8 cellular contexts compared by ENCODE assay signal in genomic region chr16:66662445-66663194, GRCh38. TPM values are rescaled to one million over a fixed set of nuclear protein-coding genes. Genes with fewer than 3 reads are reported as not detected.
DNase-seq lines count a peak whose midpoint lies in the region; ATAC-seq and TF ChIP-seq lines count a peak whose summit lies in the region.

No MANE protein-coding gene starts in this region.

- H3K27me3 ChIP-seq in BE2C (no peaks in the 10 kb centered on the region), Karpas-422 (ENCODE audit: low read length) (no peaks in the 10 kb centered on the region), breast epithelium (no peaks in the 10 kb centered on the region), liver (ENCODE audit: control insufficient read depth in 4 of 4, insufficient read depth in 4 of 4, low read length in 3 of 4) (no peaks in the 10 kb centered on the region)

- TF ChIP-seq POLR2A in breast epithelium (IDR thresholded peaks at IDR 0.05): no peak

- H3K4me3 ChIP-seq in BE2C (ENCODE audit: low read depth, low read length) (no peak overlapping the region), Karpas-422 (ENCODE audit: low read length) (no peak overlapping the region), breast epithelium (no peak overlapping the region), liver (ENCODE audit: low read depth in 1 of 3, low read length in 3 of 3) (no peak overlapping the region)

- peak; percentile 42 for DNase-seq in BE2C
- peak; percentile 60 for DNase-seq in Karpas-422
- no peak for DNase-seq in breast epithelium (ENCODE audit: low spot score in 2 of 2)
- DNase-seq in NCI-H2081 (lab: John Stamatoyannopoulos, UW): no peak
- no peak for DNase-seq in stimulated activated naive CD4-positive, alpha-beta T cell treated with Interleukin-2 at 50 U/mL for 16 hours (lab: John Stamatoyannopoulos, UW)

- H3K4me2 ChIP-seq in Karpas-422 (ENCODE audit: low read depth, low read length, poor library complexity, severe bottlenecking): no peak overlapping the region

- no peaks in the 10 kb centered on the region for H4K20me1 ChIP-seq in Karpas-422 (ENCODE audit: insufficient read depth, low read depth, low read length)

- TF ChIP-seq CTCF in BE2C (IDR thresholded peaks at IDR 0.05; ENCODE audit: low read depth, low read length) (peak; percentile 72), breast epithelium (IDR thresholded peaks at IDR 0.05) (peak; percentile 13 to 30 (median 22)), liver (IDR thresholded peaks at IDR 0.05; ENCODE audit: low read depth, low read length, missing input control) (peak; percentile 47)

- peaks cover 8% of the 10 kb centered on the region for H3K4me1 ChIP-seq in BE2C
- no peaks in the 10 kb centered on the region for H3K4me1 ChIP-seq in Karpas-422 (ENCODE audit: low read length)
- H3K4me1 ChIP-seq in breast epithelium: no peaks in the 10 kb centered on the region
- H3K4me1 ChIP-seq in liver (ENCODE audit: control insufficient read depth in 4 of 4, insufficient read depth in 4 of 4, low read length in 3 of 4): peaks cover 0 to 14% (median 10%) of the 10 kb centered on the region in 4 donors

- H3K9ac ChIP-seq in Karpas-422 (ENCODE audit: low read length): no peak overlapping the region
- no peak overlapping the region for H3K9ac ChIP-seq in liver (ENCODE audit: low read depth in 1 of 2, low read length in 2 of 2)

- 61% methylated on average over 7 of the region's 7 CpGs for WGBS in liver

- H3K9me2 ChIP-seq in Karpas-422 (replicated peaks; ENCODE audit: insufficient read depth, low read length): no peaks in the 10 kb centered on the region

- ATAC-seq in HG03521 (IDR thresholded peaks at IDR 0.05; ENCODE audit: unreplicated experiment) (no peak), HG02642 (IDR thresholded peaks at IDR 0.05; ENCODE audit: poor library complexity, unreplicated experiment) (no peak)

- intact Hi-C loops in breast epithelium (cut with DNase I; ENCODE audit: low total_unique reads): no loop called here

- TF ChIP-seq RAD21 in liver (IDR thresholded peaks at IDR 0.05): peak; percentile 78 to 82

- no peak overlapping the region for H3K27ac ChIP-seq in Karpas-422 (ENCODE audit: low read length)
- peak overlapping the region; percentile 40 to 68 for H3K27ac ChIP-seq in breast epithelium
- no peak overlapping the region for H3K27ac ChIP-seq in liver (ENCODE audit: low read depth in 1 of 2, low read length in 2 of 2)

- H3K79me2 ChIP-seq in Karpas-422 (ENCODE audit: low read length): no peaks in the 10 kb centered on the region

- H2AFZ ChIP-seq in Karpas-422 (ENCODE audit: low read length): peak overlapping the region; percentile 56; the same call in 1 of the 2 replicates

- H3K36me3 ChIP-seq in BE2C (no peaks in the 10 kb centered on the region), Karpas-422 (ENCODE audit: insufficient read depth, low read length) (no peaks in the 10 kb centered on the region), breast epithelium (no peaks in the 10 kb centered on the region), liver (ENCODE audit: control insufficient read depth in 4 of 4, insufficient read depth in 3 of 4, low read depth in 1 of 4, low read length in 3 of 4) (no peaks in the 10 kb centered on the region)

- H3K9me3 ChIP-seq in BE2C (no peaks in the 10 kb centered on the region), Karpas-422 (ENCODE audit: low read length) (no peaks in the 10 kb centered on the region), breast epithelium (no peaks in the 10 kb centered on the region), liver (ENCODE audit: control insufficient read depth in 4 of 4, low read length in 3 of 4) (no peaks in the 10 kb centered on the region)

TF ChIP-seq in liver, 16 proteins besides CTCF, POLR2A, EP300 and RAD21:
- no peak for TF ChIP-seq ATF3 (IDR thresholded peaks at IDR 0.05)
- TF ChIP-seq HNF4A (conservative IDR thresholded peaks at IDR 0.05): peak in 1 of 2 donors; percentile 30

RNA-seq across cellular contexts. Expression of gene CMTM4, which starts 33.9 kb away (rescaled TPM):
- polyA plus RNA-seq in BE2C (2012; ENCODE audit: insufficient read depth, insufficient read length, low read depth): 10.0 TPM
- total RNA-seq in Karpas-422 (2014; rRNA removed; shearing (Covaris generic); ENCODE audit: low replicate concordance): 0.25 and 0.71 TPM in 2 replicates
- total RNA-seq in breast epithelium (10 to 100 TPM; 12.5 to 35.4 (median 33.7) TPM), liver (10 to 100 TPM in 1 of 2 donors, 1 to 10 TPM in 1; 8.1 to 19.7 TPM)
- 1 to 10 TPM; 2.9 to 4.5 TPM for polyA plus RNA-seq in liver

RNA-seq across cellular contexts. Expression of gene CMTM3, which starts 58.1 kb away (rescaled TPM):
- 57.2 TPM for polyA plus RNA-seq in BE2C (2012; ENCODE audit: insufficient read depth, insufficient read length, low read depth)
- 19.7 and 21.1 TPM in 2 replicates for total RNA-seq in Karpas-422 (2014; rRNA removed; shearing (Covaris generic); ENCODE audit: low replicate concordance)
- 10 to 100 TPM; 19.5 to 54.9 (median 25.2) TPM for total RNA-seq in breast epithelium
- 10 to 100 TPM in 1 of 2 donors, 1 to 10 TPM in 1; 2.7 to 12.2 TPM for total RNA-seq in liver
- polyA plus RNA-seq in liver: 1 to 10 TPM; 1.6 to 6.5 TPM

Comparison
In these comparisons a context has a peak if more than half of its experiments do, and no peak if none do; other contexts are left out.
1. DNase-seq: peak in BE2C (single experiment) and Karpas-422 (single experiment); none in breast epithelium (0 of 2), NCI-H2081 (0 of 2) and stimulated activated naive CD4-positive, alpha-beta T cell treated with Interleukin-2 at 50 U/mL for 16 hours (single experiment).
2. CTCF ChIP-seq: peak in every context shown above with its lines; median percentile 72 in BE2C; 47 in liver; 22 in breast epithelium.
3. H3K27ac ChIP-seq: peak in breast epithelium (2 of 2); none in Karpas-422 (single experiment) and liver (0 of 2).